Comparison of ENCODE assay signal across 8 cellular contexts in genomic region chr17:48545022-48545376, GRCh38. TPM values are rescaled to one million over a fixed set of nuclear protein-coding genes. Genes with fewer than 3 reads are reported as not detected.
DNase-seq lines count a peak whose midpoint lies in the region; ATAC-seq and TF ChIP-seq lines count a peak whose summit lies in the region.

Gene HOXB2 (minus strand): TSS chr17:48545109. CDS start chr17:48544911, 198 bp downstream.

- DNase-seq in activated naive CD4-positive, alpha-beta T cell treated with anti-CD3 and anti-CD28 coated beads, Interleukin-2, amount 10 ng/mL, durations not matched to agents 7 days and 5 days, result no peak
- DNase-seq in activated naive CD4-positive, alpha-beta T cell treated with Interleukin-2 at 50 U/mL for 16 hours, result no peak
- DNase-seq in activated T-helper 2 cell treated with anti-CD3 and anti-CD28 coated beads, Interferon-gamma antibody, Interleukin-2, Interleukin-4, amounts not matched to agents 10 μg/mL and 5 μg/mL and 100 μg/mL, durations not matched to agents 14 hours and 24 hours and 36 hours (ENCODE audit: low spot score), result no peak
- DNase-seq in smooth muscle cell (lab: John Stamatoyannopoulos, UW; ENCODE audit: unreplicated experiment), result no peak

- WGBS in smooth muscle cell (ENCODE audit: low lambda C conversion rate), result 19% methylated on average over 12 of the region's 12 CpGs

- H3K9me3 Mint-ChIP-seq in activated naive CD4-positive, alpha-beta T cell treated with anti-CD3 and anti-CD28 coated beads, Interleukin-2, amount 10 ng/mL, durations not matched to agents 7 days and 5 days, result no peaks in the 10 kb centered on the region
- H3K9me3 Mint-ChIP-seq in activated T-helper 2 cell treated with anti-CD3 and anti-CD28 coated beads, Interferon-gamma antibody, Interleukin-2, Interleukin-4, amounts not matched to agents 10 μg/mL and 5 μg/mL and 100 μg/mL, durations not matched to agents 14 hours and 24 hours and 36 hours, result no peaks in the 10 kb centered on the region

- H3K4me1 ChIP-seq in iPS-15b (ENCODE audit: control insufficient read depth, insufficient read depth, low read length), result peaks cover 46% of the 10 kb centered on the region
- peaks cover 15% of the 10 kb centered on the region for H3K4me1 ChIP-seq in smooth muscle cell (ENCODE audit: low read depth)

- H3K9me3 ChIP-seq in iPS-15b (ENCODE audit: control insufficient read depth, insufficient read depth, low read length) (no peaks in the 10 kb centered on the region), smooth muscle cell (replicated peaks; ENCODE audit: low read depth) (no peaks in the 10 kb centered on the region)

- H3K4me2 ChIP-seq in smooth muscle cell, result peak within 1 kb of the TSS; percentile 98

- no peaks in the 10 kb centered on the region for H3K36me3 ChIP-seq in iPS-15b (ENCODE audit: control insufficient read depth, insufficient read depth, low read length)
- no peaks in the 10 kb centered on the region for H3K36me3 ChIP-seq in smooth muscle cell (ENCODE audit: low read depth)

- peak within 1 kb of the TSS; percentile 93 for H3K27ac ChIP-seq in smooth muscle cell (ENCODE audit: low read depth)

- peaks cover 29% of the 10 kb centered on the region for H3F3A ChIP-seq in smooth muscle cell (ENCODE audit: low read depth)

- peaks cover 30% of the 10 kb centered on the region for H3K79me2 ChIP-seq in smooth muscle cell (ENCODE audit: low read depth)

- CTCF ChIA-PET in activated naive CD4-positive, alpha-beta T cell treated with anti-CD3 and anti-CD28 coated beads, Interleukin-2, amount 10 ng/mL, durations not matched to agents 7 days and 5 days (lab: Charles Lee), result no interaction called here

- H4K20me1 ChIP-seq in smooth muscle cell (ENCODE audit: low read depth), result no peaks in the 10 kb centered on the region

- H3K9ac ChIP-seq in iPS-15b (ENCODE audit: low read depth, low read length), result no peak within 1 kb of the TSS
- H3K9ac ChIP-seq in smooth muscle cell (ENCODE audit: low read depth), result peak within 1 kb of the TSS; percentile 81

- peaks cover 73% of the 10 kb centered on the region for H3K4me1 Mint-ChIP-seq in activated naive CD4-positive, alpha-beta T cell treated with anti-CD3 and anti-CD28 coated beads, Interleukin-2, amount 10 ng/mL, durations not matched to agents 7 days and 5 days
- peaks cover 43% of the 10 kb centered on the region for H3K4me1 Mint-ChIP-seq in activated T-helper 2 cell treated with anti-CD3 and anti-CD28 coated beads, Interferon-gamma antibody, Interleukin-2, Interleukin-4, amounts not matched to agents 10 μg/mL and 5 μg/mL and 100 μg/mL, durations not matched to agents 14 hours and 24 hours and 36 hours (ENCODE audit: low read depth)

- H3K4me3 ChIP-seq in iPS-15b (ENCODE audit: low read depth, low read length) (peak within 1 kb of the TSS; percentile 42), smooth muscle cell (peak within 1 kb of the TSS; percentile 72)

- TF ChIP-seq CTCF in smooth muscle cell (IDR thresholded peaks at IDR 0.05; ENCODE audit: borderline replicate concordance, insufficient read depth, poor library complexity, severe bottlenecking), result no peak

- intact Hi-C loops in activated T-helper 2 cell treated with anti-CD3 and anti-CD28 coated beads, Interferon-gamma antibody, Interleukin-2, Interleukin-4, amounts not matched to agents 10 μg/mL and 5 μg/mL and 100 μg/mL, durations not matched to agents 14 hours and 24 hours and 36 hours (cut with micrococcal nuclease), result no loop called here

- peak within 1 kb of the TSS; percentile 26 for H2AFZ ChIP-seq in smooth muscle cell (ENCODE audit: low read depth)

- H3K36me3 Mint-ChIP-seq in activated naive CD4-positive, alpha-beta T cell treated with anti-CD3 and anti-CD28 coated beads, Interleukin-2, amount 10 ng/mL, durations not matched to agents 7 days and 5 days, result peaks cover 23% of the 10 kb centered on the region
- H3K36me3 Mint-ChIP-seq in activated T-helper 2 cell treated with anti-CD3 and anti-CD28 coated beads, Interferon-gamma antibody, Interleukin-2, Interleukin-4, amounts not matched to agents 10 μg/mL and 5 μg/mL and 100 μg/mL, durations not matched to agents 14 hours and 24 hours and 36 hours (ENCODE audit: low read depth), result peaks cover 17% of the 10 kb centered on the region

- H3K27me3 ChIP-seq in iPS-15b (ENCODE audit: control insufficient read depth, insufficient read depth, low read length), result peaks cover 95% of the 10 kb centered on the region
- peaks cover 1% of the 10 kb centered on the region for H3K27me3 ChIP-seq in smooth muscle cell (ENCODE audit: low read depth)

- peak within 1 kb of the TSS; percentile 100 for H3K4me3 Mint-ChIP-seq in activated naive CD4-positive, alpha-beta T cell treated with anti-CD3 and anti-CD28 coated beads, Interleukin-2, amount 10 ng/mL, durations not matched to agents 7 days and 5 days
- peak within 1 kb of the TSS; percentile 94 for H3K4me3 Mint-ChIP-seq in activated T-helper 2 cell treated with anti-CD3 and anti-CD28 coated beads, Interferon-gamma antibody, Interleukin-2, Interleukin-4, amounts not matched to agents 10 μg/mL and 5 μg/mL and 100 μg/mL, durations not matched to agents 14 hours and 24 hours and 36 hours (ENCODE audit: low read depth)

- ATAC-seq in HG03108 (IDR thresholded peaks at IDR 0.05; ENCODE audit: unreplicated experiment), result no peak
- ATAC-seq in GM18909 (IDR thresholded peaks at IDR 0.05; ENCODE audit: poor library complexity, unreplicated experiment), result no peak
- ATAC-seq in GM21360 (IDR thresholded peaks at IDR 0.05; ENCODE audit: unreplicated experiment), result no peak

- H3K27ac Mint-ChIP-seq in activated naive CD4-positive, alpha-beta T cell treated with anti-CD3 and anti-CD28 coated beads, Interleukin-2, amount 10 ng/mL, durations not matched to agents 7 days and 5 days, result peak within 1 kb of the TSS; percentile 94
- peak within 1 kb of the TSS; percentile 94 for H3K27ac Mint-ChIP-seq in activated T-helper 2 cell treated with anti-CD3 and anti-CD28 coated beads, Interferon-gamma antibody, Interleukin-2, Interleukin-4, amounts not matched to agents 10 μg/mL and 5 μg/mL and 100 μg/mL, durations not matched to agents 14 hours and 24 hours and 36 hours

- H3K27me3 Mint-ChIP-seq in activated naive CD4-positive, alpha-beta T cell treated with anti-CD3 and anti-CD28 coated beads, Interleukin-2, amount 10 ng/mL, durations not matched to agents 7 days and 5 days, result peaks cover 76% of the 10 kb centered on the region
- H3K27me3 Mint-ChIP-seq in activated T-helper 2 cell treated with anti-CD3 and anti-CD28 coated beads, Interferon-gamma antibody, Interleukin-2, Interleukin-4, amounts not matched to agents 10 μg/mL and 5 μg/mL and 100 μg/mL, durations not matched to agents 14 hours and 24 hours and 36 hours (ENCODE audit: low read depth), result peaks cover 1% of the 10 kb centered on the region

RNA-seq across cellular contexts. Expression of gene HOXB2, which starts in this region (rescaled TPM):
- total RNA-seq in activated T-helper 2 cell treated with anti-CD3 and anti-CD28 coated beads, Interferon-gamma antibody, Interleukin-2, Interleukin-4, amounts not matched to agents 10 μg/mL and 5 μg/mL and 100 μg/mL, durations not matched to agents 14 hours and 24 hours and 36 hours, result 22.2 and 23.9 TPM in 2 replicates
- 16.9 and 40.4 TPM in 2 replicates for total RNA-seq in smooth muscle cell
- polyA plus RNA-seq in smooth muscle cell, result 26.5 and 35.6 TPM in 2 replicates
